In the genomic region with DNA sequence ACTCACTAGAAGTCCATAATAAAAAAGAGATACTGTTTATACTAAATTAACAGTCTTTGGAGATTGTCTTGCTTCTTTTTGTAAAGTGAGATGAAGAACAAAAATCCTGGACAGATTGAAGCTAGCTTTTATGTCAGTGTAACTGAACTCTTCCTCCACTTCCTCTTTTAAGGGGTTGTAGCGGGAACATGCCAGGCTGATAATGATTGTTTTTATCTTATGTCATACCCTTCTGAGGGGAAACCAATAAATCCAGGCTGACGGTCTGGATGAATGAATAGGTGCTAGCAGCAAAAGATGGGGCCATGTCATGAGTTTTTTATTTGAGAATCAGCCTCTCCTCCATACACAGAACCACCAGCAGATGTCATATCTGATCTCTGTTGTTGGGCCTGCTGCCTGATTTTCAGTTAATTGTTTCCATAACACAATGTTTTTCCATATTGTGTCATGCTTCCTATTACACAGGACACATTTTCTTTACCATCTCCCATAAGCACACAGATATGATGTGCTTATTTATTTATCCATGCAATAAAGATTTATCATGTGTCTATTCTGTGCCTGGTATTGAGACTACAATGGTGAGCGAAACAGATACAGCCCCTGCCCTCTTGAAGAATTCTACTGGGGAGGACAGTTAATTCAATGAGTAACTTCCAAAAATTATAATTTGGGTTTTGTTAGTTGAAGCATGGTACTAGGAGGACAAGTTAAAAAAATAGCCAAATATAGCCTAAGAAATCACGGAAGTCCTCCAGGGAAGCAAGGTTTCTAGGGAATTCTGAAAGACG, we compare ENCODE assay signal across 8 cellular contexts. TPM values are rescaled to one million over a fixed set of nuclear protein-coding genes. Genes with fewer than 3 reads are reported as not detected.
A peak's percentile ranks its signal among the peaks of the same experiment; 100 is the strongest.
DNase-seq lines count a peak whose midpoint lies in the region; ATAC-seq, FAIRE-seq and TF ChIP-seq lines count a peak whose summit lies in the region.

No MANE protein-coding gene starts in this region.

- H3F3A ChIP-seq in GM23248 (ENCODE audit: insufficient read depth) = no peaks in the 10 kb centered on the region

- CTCF ChIA-PET in H1 (lab: Charles Lee; ENCODE audit: partially characterized antibody) = interaction anchor here (0.8 to 12.9 kb wide), 23 partner anchors 9 to 547 kb away, joined by 3 to 186 read pairs (median 5); no protein-coding TSS in a partner anchor

- no peak overlapping the region for H4K5ac ChIP-seq in H1 (ENCODE audit: insufficient read length, low read depth, low read length)

- 0 out of 2 replicates have a peak, but pooled peaks cover 3% of the 10 kb centered on the region for H3K27me3 ChIP-seq in GM23248 (replicated peaks; ENCODE audit: insufficient read depth)
- H3K27me3 ChIP-seq in H1 (replicated peaks in 1 of 4; ENCODE audit: control insufficient read depth in 3 of 4, extremely low read depth in 1 of 4, insufficient read depth in 3 of 4, low read length in 3 of 4) = no peaks in the 10 kb centered on the region
- peaks cover 0 to 15% of the 10 kb centered on the region in 2 donors for H3K27me3 ChIP-seq in left lung

- H3K14ac ChIP-seq in H1 (ENCODE audit: insufficient read length) = no peak overlapping the region

- TF ChIP-seq CTCF in H1 (IDR thresholded peaks at IDR 0.05; ENCODE audit: control extremely low read depth in 1 of 3, insufficient read depth in 1 of 3, low read depth in 1 of 3, low read length in 3 of 3) = peak in 2 of 3 experiments; percentile 41 to 48; a peak in 3 of 4 replicates
- no peak for TF ChIP-seq CTCF in left lung (IDR thresholded peaks at IDR 0.05)

- H3K9me2 ChIP-seq in GM23248 (ENCODE audit: insufficient read depth) = no peaks in the 10 kb centered on the region

- H3K23ac ChIP-seq in H1 (ENCODE audit: insufficient read length) = no peak overlapping the region

- no peak overlapping the region for H2BK12ac ChIP-seq in H1 (ENCODE audit: low read depth, low read length)

- H2BK5ac ChIP-seq in H1 (ENCODE audit: low read depth, low read length) = no peak overlapping the region

- no peaks in the 10 kb centered on the region for H3K9me3 ChIP-seq in GM23248 (ENCODE audit: low read depth)
- no peaks in the 10 kb centered on the region for H3K9me3 ChIP-seq in H1 (ENCODE audit: insufficient read depth in 2 of 2, low read depth in 1 of 2, low read length in 1 of 2)
- no peaks in the 10 kb centered on the region for H3K9me3 ChIP-seq in left lung

- H3K4me1 ChIP-seq in GM23248 (ENCODE audit: insufficient read depth) = no peaks in the 10 kb centered on the region
- H3K4me1 ChIP-seq in H1 (replicated peaks in 1 of 4; ENCODE audit: control insufficient read depth in 3 of 4, insufficient read depth in 4 of 4, low read length in 3 of 4) = peaks cover 0 to 8% (median 1%) of the 10 kb centered on the region in 4 experiments; a peak in 4 of 7 replicates
- H3K4me1 ChIP-seq in left lung = no peaks in the 10 kb centered on the region

- no peak for TF ChIP-seq EP300 in H1 (IDR thresholded peaks at IDR 0.05; ENCODE audit: borderline replicate concordance in 1 of 2, low read depth in 2 of 2, low read length in 2 of 2)

- no peak overlapping the region for H4K91ac ChIP-seq in H1 (replicated peaks; ENCODE audit: insufficient read length, low read length)

- ATAC-seq in left lung (no peak), GM18511 (IDR thresholded peaks at IDR 0.05; ENCODE audit: unreplicated experiment) (no peak), HG03354 (IDR thresholded peaks at IDR 0.05; ENCODE audit: poor library complexity, severe bottlenecking, unreplicated experiment) (no peak)

- FAIRE-seq in H1 (lab: Jason Lieb, UNC) = no peak

- H3K56ac ChIP-seq in H1 (replicated peaks; ENCODE audit: insufficient read length, low read depth, low read length) = no peak overlapping the region

- H3K27ac ChIP-seq in GM23248 (no peak overlapping the region), H1 (ENCODE audit: low read depth, low read length) (no peak overlapping the region), left lung (no peak overlapping the region)

- peak; percentile 57 to 71 for TF ChIP-seq RAD21 in H1 (IDR thresholded peaks at IDR 0.05 in 1 of 2, conservative IDR thresholded peaks at IDR 0.05 in 1 of 2; ENCODE audit: low read depth in 2 of 2, low read length in 2 of 2)

- in situ Hi-C loops in GM23248 (cut with MboI) = no loop called here

- peak; percentile 18 for DNase-seq in AG08395 (ENCODE audit: low spot score)
- DNase-seq in GM23248 = peak; percentile 56
- peak; percentile 60 for DNase-seq in NCI-H774 (lab: John Stamatoyannopoulos, UW)
- DNase-seq in H1 (ENCODE audit: low read depth in 1 of 2, low spot score in 2 of 2) = no peak
- no peak for DNase-seq in left lung
- DNase-seq in NCI-H1048 (lab: John Stamatoyannopoulos, UW) = no peak

- H2AFZ ChIP-seq in GM23248 (no peak overlapping the region), H1 (ENCODE audit: low read length) (no peak overlapping the region)

- WGBS in GM23248 (ENCODE audit: low coverage in 1 of 2, low lambda C conversion rate in 2 of 2, missing lambda C conversion rate in 2 of 2), 2 experiments = 74 to 77% methylated on average over 5 of the region's 5 CpGs
- 77% methylated on average over 5 of the region's 5 CpGs; no CpG with 5 or more reads in 1 of the 2 experiments for WGBS in H1 (ENCODE audit: extremely low coverage in 1 of 2, insufficient coverage in 1 of 2, insufficient read length in 1 of 2, insufficient replicate concordance in 2 of 2, low coverage in 1 of 2, low lambda C conversion rate in 2 of 2, missing lambda C conversion rate in 1 of 2), 2 experiments

- H3K4me2 ChIP-seq in GM23248 (ENCODE audit: unreplicated experiment) (no peak overlapping the region), H1 (ENCODE audit: insufficient read depth in 1 of 2, low read depth in 2 of 2, low read length in 2 of 2) (no peak overlapping the region)

- H3K23me2 ChIP-seq in H1 (ENCODE audit: low read depth, low read length) = no peaks in the 10 kb centered on the region

- H2BK120ac ChIP-seq in H1 (replicated peaks; ENCODE audit: low read depth, low read length) = no peak overlapping the region

- no peak overlapping the region for H2BK15ac ChIP-seq in H1 (ENCODE audit: low read length)

- H3K18ac ChIP-seq in H1 (ENCODE audit: extremely low read depth, low read length) = no peak overlapping the region

- no peaks in the 10 kb centered on the region for H3K79me1 ChIP-seq in H1 (ENCODE audit: low read depth, low read length)

- no peak overlapping the region for H2BK20ac ChIP-seq in H1 (ENCODE audit: low read length)

- intact Hi-C loops in left lung (cut with DNase I) = no loop called here

- POLR2A ChIA-PET in H1 (lab: Charles Lee; ENCODE audit: partially characterized antibody) = no interaction called here

- no peak overlapping the region for H3K4me3 ChIP-seq in GM23248
- H3K4me3 ChIP-seq in H1 (ENCODE audit: extremely low read depth in 1 of 4, insufficient read depth in 2 of 4, low read depth in 3 of 4, low read length in 4 of 4) = no peak overlapping the region
- no peak overlapping the region for H3K4me3 ChIP-seq in left lung

- H3K9ac ChIP-seq in GM23248 = no peak overlapping the region
- no peak overlapping the region for H3K9ac ChIP-seq in H1 (replicated peaks in 1 of 4; ENCODE audit: extremely low read depth in 1 of 4, low read depth in 3 of 4, low read length in 3 of 4)

- no peaks in the 10 kb centered on the region for H3K79me2 ChIP-seq in GM23248 (ENCODE audit: insufficient read depth)
- H3K79me2 ChIP-seq in H1 (ENCODE audit: control insufficient read depth in 1 of 2, insufficient read depth in 2 of 2, low read length in 2 of 2) = no peaks in the 10 kb centered on the region

- H3K36me3 ChIP-seq in GM23248 (ENCODE audit: low read depth) (no peaks in the 10 kb centered on the region), H1 (ENCODE audit: control insufficient read depth in 2 of 4, insufficient read depth in 4 of 4, low read length in 3 of 4) (no peaks in the 10 kb centered on the region), left lung (no peaks in the 10 kb centered on the region)

- H3K4ac ChIP-seq in H1 (replicated peaks; ENCODE audit: insufficient read length, low read depth, low read length) = no peak overlapping the region

- H4K20me1 ChIP-seq in GM23248 (ENCODE audit: insufficient read depth) = no peaks in the 10 kb centered on the region
- H4K20me1 ChIP-seq in H1 (replicated peaks in 1 of 2; ENCODE audit: control insufficient read depth in 1 of 2, insufficient read depth in 2 of 2, low read length in 2 of 2) = no peaks in the 10 kb centered on the region

- no peak overlapping the region for H2AK5ac ChIP-seq in H1 (ENCODE audit: low read depth, low read length)

- H4K8ac ChIP-seq in H1 (ENCODE audit: extremely low read depth, insufficient read depth, low read length) = no peak overlapping the region

- no peak for TF ChIP-seq POLR2A in H1 (IDR thresholded peaks at IDR 0.05; ENCODE audit: control extremely low read depth in 1 of 2, low read depth in 2 of 2, low read length in 2 of 2)

TF ChIP-seq in H1, 55 proteins besides CTCF, POLR2A, EP300 and RAD21:
- no peak for TF ChIP-seq YY1 (IDR thresholded peaks at IDR 0.05; ENCODE audit: low read depth, low read length)

RNA-seq across cellular contexts. Expression of gene CRY1, which starts 33.5 kb away (rescaled TPM):
- 8.1 and 14.8 TPM in 2 replicates for total RNA-seq in GM23248 (2014; rRNA removed; shearing (Covaris generic))
- polyA plus RNA-seq in GM23248 (2016; fragmentation: Nextera tagmentation; extraction: Ambion mirVana) (13.6 and 14.3 TPM in 2 replicates), H1 (2011; rRNA removed) (13.6 and 20.4 TPM in 2 replicates)
- total RNA-seq in H1 (2021; fragmentation: NEBNext Ultra II Directional; extraction: Animal tissue kit (Norgen Biotek cat#: 25700)) = 25.1 TPM in 2 replicates
- polyA plus RNA-seq in H1 (2011; cell fraction: cytosol; rRNA removed) = 9.9 TPM
- 13.8 TPM for polyA plus RNA-seq in H1 (2011; cell fraction: nucleus; rRNA removed)
- 10.0 to 10.6 TPM (median 10.3 TPM) in 4 replicates for polyA plus RNA-seq in H1 (2012, experiment 1 of 2)
- 2.0 TPM for polyA plus RNA-seq in H1 (2012, experiment 2 of 2)
- 15.1 TPM for polyA plus RNA-seq in H1 (2013, experiment 1 of 2)
- polyA plus RNA-seq in H1 (2013, experiment 2 of 2) = 14.4 TPM
- polyA minus RNA-seq in H1 (2011; rRNA and poly(A)+ RNA removed) = 8.5 and 9.7 TPM in 2 replicates
- polyA minus RNA-seq in H1 (2011; cell fraction: cytosol; rRNA and poly(A)+ RNA removed) = 12.1 TPM
- polyA minus RNA-seq in H1 (2011; cell fraction: nucleus; rRNA and poly(A)+ RNA removed) = 21.3 TPM
- 10 to 100 TPM; 19.4 to 22.6 TPM for total RNA-seq in left lung

Comparison
In these comparisons a context has a peak if more than half of its experiments do, and no peak if none do; other contexts are left out.
1. DNase-seq: peak in AG08395 (single experiment), GM23248 (single experiment) and NCI-H774 (single experiment); none in H1 (0 of 2), left lung (0 of 2) and NCI-H1048 (single experiment).
2. CTCF ChIP-seq: peak in H1 (2 of 3); none in left lung (0 of 2).